ENCODE assay signal across 8 cellular contexts in the genomic region with DNA sequence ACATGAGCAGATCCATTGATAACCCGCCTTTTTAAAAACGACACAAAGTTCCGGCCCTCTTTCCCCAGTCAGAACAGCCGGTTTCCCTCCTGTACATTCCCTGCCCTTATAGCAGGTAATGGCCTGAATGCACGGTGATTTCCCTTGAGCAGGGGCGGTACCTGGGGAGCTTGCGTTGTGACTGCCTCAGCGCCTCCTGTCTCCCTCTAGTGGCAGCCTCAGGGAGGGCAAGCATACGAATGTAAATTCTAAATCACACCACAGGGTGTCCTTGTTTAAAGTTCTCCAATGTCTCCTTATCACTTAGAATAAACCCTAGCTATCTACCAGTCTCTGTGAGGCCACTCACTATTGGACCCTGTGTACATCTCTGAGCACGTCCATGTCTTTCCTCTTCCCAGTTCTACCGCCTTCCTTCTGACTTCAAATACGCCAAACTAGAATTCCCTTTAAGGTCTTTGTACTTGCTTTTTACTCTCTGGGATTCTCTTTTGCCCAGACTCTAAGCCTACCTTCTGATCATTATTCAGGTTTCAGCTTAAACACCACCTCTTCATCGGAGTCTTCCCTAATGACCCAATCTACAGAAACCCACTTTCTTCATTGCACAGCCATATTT. TPM values are rescaled to one million over a fixed set of nuclear protein-coding genes. Genes with fewer than 3 reads are reported as not detected.
DNase-seq lines count a peak whose midpoint lies in the region; ATAC-seq, FAIRE-seq and TF ChIP-seq lines count a peak whose summit lies in the region.

No MANE protein-coding gene starts in this region.

- TF ChIP-seq POLR2A in heart left ventricle (IDR thresholded peaks at IDR 0.05) = no peak

- H3K4me1 ChIP-seq in heart left ventricle = no peaks in the 10 kb centered on the region

- no peak for FAIRE-seq in D721Med (lab: Jason Lieb, UNC)

- DNase-seq in D721Med (ENCODE audit: insufficient read length, low spot score) (no peak), RKO (ENCODE audit: low spot score) (peak; percentile 64), heart left ventricle (peak in 4 of 5 donors; percentile 27 to 68 (median 48)), inferior parietal cortex (ENCODE audit: extremely low spot score) (no peak)
- peak; percentile 81 to 86 for DNase-seq in activated T-cell treated with anti-CD3 and anti-CD28 coated beads, Interleukin-2, amount 50 U/mL, for 48 hours
- DNase-seq in stimulated activated CD4-positive, alpha-beta T cell treated with anti-CD3 and anti-CD28 coated beads, Interleukin-2, amount 100 ng/mL, for 4 hours (ENCODE audit: low read depth) = peak; percentile 55

- H3K4me3 ChIP-seq in heart left ventricle = no peak overlapping the region

- intact Hi-C loops in heart left ventricle (cut with DNase I) = loop anchor here in 7 of 10 donors (5.0 to 10.0 kb wide), 6 partner anchors 120 to 530 kb away; no protein-coding TSS in a partner anchor

- WGBS in heart left ventricle, 4 donors = 64 to 68% (median 66%) methylated on average over 13 of the region's 13 CpGs

- no peaks in the 10 kb centered on the region for H3K36me3 ChIP-seq in heart left ventricle

- H3K9me3 ChIP-seq in heart left ventricle = peaks cover 0 to 4% (median 0%) of the 10 kb centered on the region in 12 donors

- ATAC-seq in GM21367 (IDR thresholded peaks at IDR 0.05; ENCODE audit: unreplicated experiment) = peak; percentile 100
- ATAC-seq in HG03565 (IDR thresholded peaks at IDR 0.05; ENCODE audit: unreplicated experiment) = peak; percentile 98
- peak in 3 of 4 donors; percentile 22 to 69 (median 45) for ATAC-seq in heart left ventricle

- no peaks in the 10 kb centered on the region for H3K27me3 ChIP-seq in heart left ventricle

- TF ChIP-seq CTCF in D721Med (IDR thresholded peaks at IDR 0.05; ENCODE audit: insufficient read depth, missing control alignments) = peak; percentile 97
- TF ChIP-seq CTCF in heart left ventricle (IDR thresholded peaks at IDR 0.05) = peak; percentile 58 to 86 (median 71)

- no peak overlapping the region for H3K27ac ChIP-seq in heart left ventricle

RNA-seq across cellular contexts. Expression of gene LDB2, which starts 18.4 kb away (rescaled TPM):
- 10 to 100 TPM in 8 of 9 donors, 1 to 10 TPM in 1; 9.5 to 38.7 (median 26.6) TPM for total RNA-seq in heart left ventricle
- 10 to 100 TPM; 16.2 to 23.5 TPM for polyA plus RNA-seq in heart left ventricle

Comparison
In these comparisons a context has a peak if more than half of its experiments do, and no peak if none do; other contexts are left out.
1. DNase-seq: peak in RKO (single experiment), activated T-cell treated with anti-CD3 and anti-CD28 coated beads, Interleukin-2, amount 50 U/mL, for 48 hours (2 of 2), heart left ventricle (4 of 5) and stimulated activated CD4-positive, alpha-beta T cell treated with anti-CD3 and anti-CD28 coated beads, Interleukin-2, amount 100 ng/mL, for 4 hours (single experiment); none in D721Med (single experiment) and inferior parietal cortex (single experiment).
2. ATAC-seq: peak in every context shown above with its lines; median percentile 100 in GM21367; 98 in HG03565; 45 in heart left ventricle.